8 cellular contexts compared by ENCODE assay signal in genomic region chr12:8950287-8950574, GRCh38. TPM values are rescaled to one million over a fixed set of nuclear protein-coding genes. Genes with fewer than 3 reads are reported as not detected.
DNase-seq lines count a peak whose midpoint lies in the region; ATAC-seq, FAIRE-seq and TF ChIP-seq lines count a peak whose summit lies in the region.

No MANE protein-coding gene starts in this region.

- CTCF ChIA-PET in CD4-positive, alpha-beta T cell (lab: Charles Lee): interaction anchor here (0.9 to 7.3 kb wide), 21 partner anchors 8 to 293 kb away, joined by 3 to 75 read pairs (median 6); partner anchors contain the start of gene PHC1
- CTCF ChIA-PET in OCI-LY7 (lab: Charles Lee; ENCODE audit: unreplicated experiment) (no interaction called here), endothelial cell of umbilical vein (lab: Charles Lee) (interaction anchor here (1.0 to 3.5 kb wide), 20 partner anchors 10 to 293 kb away, joined by 3 to 37 read pairs (median 5); partner anchors contain the start of gene PHC1)

- H3K9ac ChIP-seq in endothelial cell of umbilical vein (replicated peaks; ENCODE audit: extremely low read depth, insufficient read depth, low read length): peak overlapping the region; percentile 98

- H3K9me1 ChIP-seq in endothelial cell of umbilical vein (replicated peaks; ENCODE audit: control insufficient read depth, extremely low read depth, insufficient read depth, low read length): no peaks in the 10 kb centered on the region

- DNase-seq in CD4-positive, alpha-beta T cell: no peak
- DNase-seq in OCI-LY7 (ENCODE audit: low spot score) (no peak), endothelial cell of umbilical vein (ENCODE audit: low read depth, low spot score) (no peak), ovary (no peak), Ammon's horn (ENCODE audit: low spot score) (no peak), SW480 (ENCODE audit: low spot score) (no peak)
- no peak for DNase-seq in activated effector memory CD4-positive, alpha-beta T cell treated with Interleukin-2 at 50 U/mL for 16 hours

- peak overlapping the region; percentile 93 for H3K27ac Mint-ChIP-seq in CD4-positive, alpha-beta T cell

- WGBS in ovary, 3 donors: 0 to 1% (median 1%) methylated on average over 7 of the region's 7 CpGs

- H3K36me3 ChIP-seq in OCI-LY7 (ENCODE audit: insufficient read depth, low read length) (peaks cover 61% of the 10 kb centered on the region), endothelial cell of umbilical vein (ENCODE audit: control insufficient read depth in 2 of 2, extremely low read depth in 1 of 2, insufficient read depth in 2 of 2, low read length in 2 of 2) (peaks cover 2% of the 10 kb centered on the region in 2 experiments), ovary (no peaks in the 10 kb centered on the region)

- peaks cover 54% of the 10 kb centered on the region for H3K79me2 ChIP-seq in OCI-LY7 (ENCODE audit: insufficient read depth, low read depth, low read length)
- H3K79me2 ChIP-seq in endothelial cell of umbilical vein (ENCODE audit: control insufficient read depth, insufficient read depth, low read length): peaks cover 30% of the 10 kb centered on the region

- H3K27me3 Mint-ChIP-seq in CD4-positive, alpha-beta T cell: no peaks in the 10 kb centered on the region

- TF ChIP-seq POLR2A in endothelial cell of umbilical vein (IDR thresholded peaks at IDR 0.05; ENCODE audit: low read depth, low read length): no peak
- no peak for TF ChIP-seq POLR2A in ovary (IDR thresholded peaks at IDR 0.05)

- peaks cover 55% of the 10 kb centered on the region for H3K36me3 Mint-ChIP-seq in CD4-positive, alpha-beta T cell (ENCODE audit: low read depth)

- dilution Hi-C loops in endothelial cell of umbilical vein (cut with MboI; ENCODE audit: extremely low pct_ligation_motif_present, low sequenced_read_pairs): no loop called here

- no peak for FAIRE-seq in endothelial cell of umbilical vein (lab: Jason Lieb, UNC)

- ATAC-seq in CD4-positive, alpha-beta T cell (ENCODE audit: poor library complexity): peak; percentile 30
- peak; percentile 16 for ATAC-seq in GM21576 (IDR thresholded peaks at IDR 0.05; ENCODE audit: unreplicated experiment)

- peaks cover 28% of the 10 kb centered on the region for H3K4me1 ChIP-seq in OCI-LY7 (ENCODE audit: insufficient read depth, low read length, poor library complexity, severe bottlenecking)
- peaks cover 21% of the 10 kb centered on the region for H3K4me1 ChIP-seq in endothelial cell of umbilical vein (ENCODE audit: control insufficient read depth, extremely low read depth, insufficient read depth, low read length)
- peaks cover 3% of the 10 kb centered on the region for H3K4me1 ChIP-seq in ovary (ENCODE audit: insufficient read depth)

- POLR2A ChIA-PET in CD4-positive, alpha-beta T cell (lab: Charles Lee): interaction anchor here (0.6 to 4.6 kb wide), 25 partner anchors 11 to 920 kb away, joined by 3 to 71 read pairs (median 5); partner anchors contain the start of genes PHC1 and RIMKLB
- POLR2A ChIA-PET in OCI-LY7 (lab: Charles Lee) (interaction anchor here (0.6 to 1.6 kb wide), 12 partner anchors 11 to 426 kb away, joined by 3 to 6 read pairs (median 3); no protein-coding TSS in a partner anchor), endothelial cell of umbilical vein (lab: Charles Lee) (interaction anchor here (1.2 to 1.3 kb wide), 2 partner anchors 36 to 253 kb away, joined by 3 to 4 read pairs; partner anchors contain the start of genes PHC1 and RIMKLB)

- TF ChIP-seq CTCF in CD4-positive, alpha-beta T cell (IDR thresholded peaks at IDR 0.05): peak; percentile 10
- TF ChIP-seq CTCF in OCI-LY7 (conservative IDR thresholded peaks at IDR 0.05; ENCODE audit: low read length): peak; percentile 22; the same call in 1 of the 2 replicates
- no peak for TF ChIP-seq CTCF in endothelial cell of umbilical vein (IDR thresholded peaks at IDR 0.05; ENCODE audit: extremely low read depth in 1 of 2, insufficient read depth in 1 of 2, low read depth in 1 of 2, low read length in 2 of 2)
- peak in 1 of 3 donors; percentile 5 for TF ChIP-seq CTCF in ovary (IDR thresholded peaks at IDR 0.05)

- H3K4me3 Mint-ChIP-seq in CD4-positive, alpha-beta T cell: peak overlapping the region; percentile 91

- H3K4me2 ChIP-seq in OCI-LY7 (ENCODE audit: low read length) (peak overlapping the region; percentile 98), endothelial cell of umbilical vein (ENCODE audit: insufficient read depth, low read length) (peak overlapping the region; percentile 99)

- intact Hi-C loops in CD4-positive, alpha-beta T cell (cut with DNase I, micrococcal nuclease): loop anchor here (1.0 to 2.0 kb wide), 3 partner anchors 47 to 253 kb away; partner anchors contain the start of gene RIMKLB (in 1 of the 2)
- intact Hi-C loops in OCI-LY7 (cut with micrococcal nuclease; ENCODE audit: unreplicated experiment): loop anchor here (2.0 kb wide), 1 partner anchor 89 kb away; no protein-coding TSS in a partner anchor
- intact Hi-C loops in endothelial cell of umbilical vein (cut with micrococcal nuclease): loop anchor here (1.0 kb wide), 2 partner anchors 41 to 89 kb away; no protein-coding TSS in a partner anchor
- intact Hi-C loops in ovary (cut with DNase I): loop anchor here in 2 of 4 donors (10.0 kb wide), 1 partner anchor 85 kb away; no protein-coding TSS in a partner anchor

- no peak for TF ChIP-seq EP300 in ovary (IDR thresholded peaks at IDR 0.05)

- H3K4me3 ChIP-seq in OCI-LY7 (ENCODE audit: low read depth, low read length, poor library complexity, severe bottlenecking) (peak overlapping the region; percentile 88), endothelial cell of umbilical vein (replicated peaks in 1 of 3; ENCODE audit: insufficient read depth in 1 of 3, low read depth in 1 of 3, low read length in 3 of 3) (peak overlapping the region; percentile 58 to 96 (median 95)), ovary (peak overlapping the region; percentile 91)

- H3K27ac ChIP-seq in CD4-positive, alpha-beta T cell (ENCODE audit: low read depth, low read length): peak overlapping the region; percentile 95
- peak overlapping the region; percentile 83 for H3K27ac ChIP-seq in OCI-LY7 (ENCODE audit: low read depth, low read length, poor library complexity, severe bottlenecking)
- peak overlapping the region; percentile 98 for H3K27ac ChIP-seq in endothelial cell of umbilical vein (ENCODE audit: insufficient read depth, low read depth, low read length)
- peak overlapping the region; percentile 96 to 99 for H3K27ac ChIP-seq in ovary

- H3K9me2 ChIP-seq in OCI-LY7 (ENCODE audit: insufficient read depth, low read length): no peaks in the 10 kb centered on the region

- BruUV-seq in OCI-LY7 (replicated peaks; lab: Mats Ljungman, UMichigan) (TSS peak; percentile 70), endothelial cell of umbilical vein (replicated peaks; lab: Mats Ljungman, UMichigan) (TSS peak; percentile 51)

- H3K9me3 ChIP-seq in CD4-positive, alpha-beta T cell (ENCODE audit: control insufficient read depth, low read length): no peaks in the 10 kb centered on the region
- H3K9me3 ChIP-seq in OCI-LY7 (ENCODE audit: low read length) (peaks cover 26% of the 10 kb centered on the region), endothelial cell of umbilical vein (replicated peaks; ENCODE audit: control insufficient read depth, insufficient read depth, low read length) (no peaks in the 10 kb centered on the region), ovary (no peaks in the 10 kb centered on the region)

- H2AFZ ChIP-seq in OCI-LY7 (ENCODE audit: low read length): peak overlapping the region; percentile 88
- H2AFZ ChIP-seq in endothelial cell of umbilical vein (ENCODE audit: low read depth, low read length): peak overlapping the region; percentile 61

- H3K9me3 Mint-ChIP-seq in CD4-positive, alpha-beta T cell: no peaks in the 10 kb centered on the region

- peaks cover 77% of the 10 kb centered on the region for H3K4me1 Mint-ChIP-seq in CD4-positive, alpha-beta T cell (ENCODE audit: low read depth)

- H4K20me1 ChIP-seq in OCI-LY7 (ENCODE audit: insufficient read depth, low read length): peaks cover 30% of the 10 kb centered on the region
- peaks cover 2% of the 10 kb centered on the region for H4K20me1 ChIP-seq in endothelial cell of umbilical vein (replicated peaks; ENCODE audit: control insufficient read depth, extremely low read depth, insufficient read depth, low read length)

- no peaks in the 10 kb centered on the region for H3K27me3 ChIP-seq in CD4-positive, alpha-beta T cell (ENCODE audit: control insufficient read depth, insufficient read depth, low read length)
- H3K27me3 ChIP-seq in endothelial cell of umbilical vein (ENCODE audit: control insufficient read depth in 2 of 2, insufficient read depth in 2 of 2, low read length in 2 of 2) (no peaks in the 10 kb centered on the region), ovary (no peaks in the 10 kb centered on the region)

RNA-seq across cellular contexts. Expression of gene M6PR, which starts 0.8 kb away (rescaled TPM):
- total RNA-seq in CD4-positive, alpha-beta T cell: 10 to 100 TPM; 53.4 to 55.8 TPM
- total RNA-seq in OCI-LY7 (2014; rRNA removed; shearing (Covaris generic)): 108 and 142 TPM in 2 replicates
- total RNA-seq in OCI-LY7 (2022) (131 and 144 TPM in 2 replicates), endothelial cell of umbilical vein (113 and 142 TPM in 2 replicates), ovary (100 to 1,000 TPM in 4 of 7 donors, 10 to 100 TPM in 3; 58.2 to 133 (median 101) TPM)
- polyA plus RNA-seq in endothelial cell of umbilical vein (111 and 124 TPM in 2 replicates), ovary (100 to 1,000 TPM in 1 of 2 donors, 10 to 100 TPM in 1; 44.9 to 150 TPM)
- polyA plus RNA-seq in endothelial cell of umbilical vein (2011; cell fraction: cytosol; rRNA removed): 76.1 and 79.2 TPM in 2 replicates
- 103 and 142 TPM in 2 replicates for polyA plus RNA-seq in endothelial cell of umbilical vein (2011; cell fraction: nucleus; rRNA removed)
- 80.3 and 114 TPM in 2 replicates for polyA plus RNA-seq in endothelial cell of umbilical vein (2012)
- polyA minus RNA-seq in endothelial cell of umbilical vein: 261 and 281 TPM in 2 replicates
- polyA minus RNA-seq in endothelial cell of umbilical vein (2011; cell fraction: cytosol; rRNA and poly(A)+ RNA removed): 116 TPM
- polyA minus RNA-seq in endothelial cell of umbilical vein (2011; cell fraction: nucleus; rRNA and poly(A)+ RNA removed): 44.9 and 92.8 TPM in 2 replicates

RNA-seq across cellular contexts. Expression of gene PHC1, which starts 35.9 kb away (rescaled TPM):
- 10 to 100 TPM; 46.6 to 47.2 TPM for total RNA-seq in CD4-positive, alpha-beta T cell
- 52.2 and 52.4 TPM in 2 replicates for total RNA-seq in OCI-LY7 (2014; rRNA removed; shearing (Covaris generic))
- total RNA-seq in OCI-LY7 (2022) (33.6 and 42.2 TPM in 2 replicates), endothelial cell of umbilical vein (31.9 and 37.3 TPM in 2 replicates), ovary (10 to 100 TPM; 48.3 to 66.6 (median 58.9) TPM)
- polyA plus RNA-seq in endothelial cell of umbilical vein (66.3 and 84.3 TPM in 2 replicates), ovary (10 to 100 TPM; 35.0 to 36.2 TPM)
- 30.2 and 33.3 TPM in 2 replicates for polyA plus RNA-seq in endothelial cell of umbilical vein (2011; cell fraction: cytosol; rRNA removed)
- polyA plus RNA-seq in endothelial cell of umbilical vein (2011; cell fraction: nucleus; rRNA removed): 188 and 215 TPM in 2 replicates
- 17.8 and 20.8 TPM in 2 replicates for polyA plus RNA-seq in endothelial cell of umbilical vein (2012)
- polyA minus RNA-seq in endothelial cell of umbilical vein: 40.3 and 43.8 TPM in 2 replicates
- 7.9 TPM for polyA minus RNA-seq in endothelial cell of umbilical vein (2011; cell fraction: cytosol; rRNA and poly(A)+ RNA removed)
- polyA minus RNA-seq in endothelial cell of umbilical vein (2011; cell fraction: nucleus; rRNA and poly(A)+ RNA removed): 22.9 and 31.4 TPM in 2 replicates

RNA-seq across cellular contexts. Expression of gene KLRG1, which starts 39.1 kb away (rescaled TPM):
- 10 to 100 TPM in 1 of 2 experiments, 1 to 10 TPM in 1; 8.4 to 10.5 TPM for total RNA-seq in CD4-positive, alpha-beta T cell
- total RNA-seq in OCI-LY7 (2014; rRNA removed; shearing (Covaris generic)): 4.6 and 4.9 TPM in 2 replicates
- 8.2 and 12.5 TPM in 2 replicates for total RNA-seq in OCI-LY7 (2022)
- total RNA-seq in endothelial cell of umbilical vein: 2.8 and 4.4 TPM in 2 replicates
- 13.1 and 15.9 TPM in 2 replicates for polyA plus RNA-seq in endothelial cell of umbilical vein
- polyA plus RNA-seq in endothelial cell of umbilical vein (2011; cell fraction: cytosol; rRNA removed): 13.2 and 14.3 TPM in 2 replicates
- 8.7 and 9.6 TPM in 2 replicates for polyA plus RNA-seq in endothelial cell of umbilical vein (2011; cell fraction: nucleus; rRNA removed)
- polyA plus RNA-seq in endothelial cell of umbilical vein (2012): 3.1 and 3.5 TPM in 2 replicates
- 16.3 and 17.1 TPM in 2 replicates for polyA minus RNA-seq in endothelial cell of umbilical vein
- polyA minus RNA-seq in endothelial cell of umbilical vein (2011; cell fraction: cytosol; rRNA and poly(A)+ RNA removed): 2.2 TPM
- polyA minus RNA-seq in endothelial cell of umbilical vein (2011; cell fraction: nucleus; rRNA and poly(A)+ RNA removed): 21.9 and 29.0 TPM in 2 replicates
- total RNA-seq in ovary: 1 to 10 TPM in 3 of 7 donors, under 1 TPM in 4; 0.42 to 1.4 (median 0.93) TPM
- polyA plus RNA-seq in ovary: 1 to 10 TPM; 1.1 to 4.3 TPM

Comparison
In these comparisons a context has a peak if more than half of its experiments do, and no peak if none do; other contexts are left out.
1. CTCF ChIP-seq: peak in CD4-positive, alpha-beta T cell (single experiment) and OCI-LY7 (single experiment); none in endothelial cell of umbilical vein (0 of 2).
2. Peak in every context shown above with its lines, with median percentiles within 50 percentile points of each other: H3K27ac ChIP-seq and H3K4me3 ChIP-seq.